1 cellular context compared by ENCODE assay signal in genomic region chr19:2663920-2664571, GRCh38.
TF ChIP-seq lines count a peak whose summit lies in the region.

No MANE protein-coding gene starts in this region.

TF ChIP-seq in H1, 55 proteins besides CTCF, POLR2A, EP300 and RAD21 (continued from another document):
- TF ChIP-seq GABPA (IDR thresholded peaks at IDR 0.05; ENCODE audit: borderline replicate concordance, insufficient read depth, low read length) (no peak), RXRA (IDR thresholded peaks at IDR 0.05; ENCODE audit: insufficient read depth, low read depth, low read length) (no peak)
TF ChIP-seq in H1: peak in this region for 0.
